Comparison of ENCODE assay signal across 25 cellular contexts in the genomic region with DNA sequence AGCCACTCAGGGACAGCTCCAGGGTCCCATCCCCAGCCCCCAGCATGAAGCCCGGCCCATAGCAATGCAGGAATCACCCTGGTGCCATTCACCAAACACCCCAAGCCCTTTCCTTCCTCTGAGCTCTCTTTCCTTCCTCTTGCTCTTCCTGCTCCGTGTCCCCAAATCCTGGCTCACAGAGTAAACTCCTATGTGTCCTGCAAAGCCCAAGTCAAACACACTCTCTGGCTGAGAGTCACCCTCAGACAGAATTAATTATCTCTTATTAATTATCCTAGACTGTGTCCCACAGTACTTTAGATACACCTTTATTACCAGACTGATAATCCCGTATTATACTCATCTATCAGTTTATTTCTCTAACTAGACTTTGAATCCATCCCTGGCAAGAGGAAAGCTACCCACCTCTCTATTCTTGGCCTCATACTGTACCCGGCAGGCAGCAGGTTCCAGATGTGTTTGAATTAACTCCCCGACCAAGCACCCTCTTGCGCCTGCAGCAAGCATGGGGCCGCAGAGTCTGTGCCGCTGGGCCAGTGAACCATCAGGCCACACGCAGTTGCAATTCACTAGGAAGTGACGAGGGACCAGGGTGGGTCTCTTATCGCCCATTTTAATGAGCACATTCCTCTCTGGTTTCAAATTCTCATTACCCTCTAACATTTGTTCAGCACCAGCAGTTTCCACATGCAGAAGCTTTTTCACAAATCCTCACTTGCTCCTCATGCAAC.
A peak's percentile ranks its signal among the peaks of the same experiment; 100 is the strongest.
DNase-seq lines count a peak whose midpoint lies in the region; ATAC-seq and TF ChIP-seq lines count a peak whose summit lies in the region.
"Had no signal": no experiment of that assay in that cellular context is flagged by ENCODE, and none has a peak within 500 bp of the region (broad histone marks: within the 10 kb centered on the region; RNA-seq: fewer than 3 reads in every experiment).

No MANE protein-coding gene starts in this region.

- WGBS in SK-N-SH (ENCODE audit: low lambda C conversion rate) = 72% methylated on average over 11 of the region's 11 CpGs
- WGBS in right lobe of liver (ENCODE audit: insufficient coverage, low coverage, low lambda C conversion rate, missing lambda C conversion rate) = 82% methylated on average over 11 of the region's 11 CpGs
- WGBS in tibial nerve, 2 donors = 93 to 97% methylated on average over 11 of the region's 11 CpGs

- H3K27me3 ChIP-seq in SK-N-SH (ENCODE audit: insufficient read depth) (0 out of 2 replicates have a peak, but pooled peaks cover 10% of the 10 kb centered on the region), right lobe of liver (no peaks in the 10 kb centered on the region), osteoblast (ENCODE audit: insufficient read depth, low read length) (peaks cover 24% of the 10 kb centered on the region), tibial nerve (no peaks in the 10 kb centered on the region)
- H3K27me3 ChIP-seq: BLaER1, SJSA1 had no signal

- no peaks in the 10 kb centered on the region for H3F3A ChIP-seq in SK-N-SH (replicated peaks; ENCODE audit: insufficient read depth)

- H3K9me2 ChIP-seq in SK-N-SH = no peaks in the 10 kb centered on the region

- no peak for TF ChIP-seq EP300 in SK-N-SH (IDR thresholded peaks at IDR 0.05; ENCODE audit: borderline replicate concordance in 1 of 2, low read depth in 1 of 2, low read length in 1 of 2)
- no peak for TF ChIP-seq EP300 in tibial nerve (IDR thresholded peaks at IDR 0.05)

- H3K4me2 ChIP-seq in SK-N-SH = no peak overlapping the region
- H3K4me2 ChIP-seq in osteoblast (ENCODE audit: insufficient read depth, low read length) = no peak overlapping the region
- H3K4me2 ChIP-seq: BLaER1 had no signal

- intact Hi-C loops in right lobe of liver (cut with DNase I) = no loop called here

- TF ChIP-seq CTCF in SK-N-SH (IDR thresholded peaks at IDR 0.05) (no peak), right lobe of liver (IDR thresholded peaks at IDR 0.05) (no peak), osteoblast (IDR thresholded peaks at IDR 0.05; ENCODE audit: extremely low read depth, low read depth, low read length) (no peak), tibial nerve (IDR thresholded peaks at IDR 0.05) (no peak)

- H3K27me3 Mint-ChIP-seq in activated CD4-positive, alpha-beta T cell treated with anti-CD3 and anti-CD28 coated beads, Interleukin-2, amount 10 ng/mL, durations not matched to agents 7 days and 5 days = no peaks in the 10 kb centered on the region
- H3K27me3 Mint-ChIP-seq: CD4-positive, alpha-beta T cell had no signal

- H3K4me1 Mint-ChIP-seq in activated CD4-positive, alpha-beta T cell treated with anti-CD3 and anti-CD28 coated beads, Interleukin-2, amount 10 ng/mL, durations not matched to agents 7 days and 5 days = peaks cover 14% of the 10 kb centered on the region

- H3K9me3 ChIP-seq in SK-N-SH = no peaks in the 10 kb centered on the region
- no peaks in the 10 kb centered on the region for H3K9me3 ChIP-seq in right lobe of liver
- H3K9me3 ChIP-seq in osteoblast (ENCODE audit: low read depth, low read length) = no peaks in the 10 kb centered on the region
- no peaks in the 10 kb centered on the region for H3K9me3 ChIP-seq in tibial nerve
- H3K9me3 ChIP-seq: BLaER1, Caco-2, SJSA1 had no signal

- H3K36me3 Mint-ChIP-seq in activated CD4-positive, alpha-beta T cell treated with anti-CD3 and anti-CD28 coated beads, Interleukin-2, amount 10 ng/mL, durations not matched to agents 7 days and 5 days (ENCODE audit: low read depth) = no peaks in the 10 kb centered on the region

- H3K79me2 ChIP-seq in SK-N-SH (ENCODE audit: insufficient read depth) (no peaks in the 10 kb centered on the region), osteoblast (ENCODE audit: insufficient read depth, low read length) (no peaks in the 10 kb centered on the region)

- H2AFZ ChIP-seq in SK-N-SH (ENCODE audit: low read depth) (no peak overlapping the region), osteoblast (ENCODE audit: low read length) (no peak overlapping the region)

- no peak for DNase-seq in SK-N-SH
- DNase-seq in right lobe of liver = peak in 1 of 3 donors; percentile 43
- DNase-seq in osteoblast (ENCODE audit: insufficient read length, low spot score, missing footprints) = peak; percentile 72
- DNase-seq in NCI-H82 (lab: John Stamatoyannopoulos, UW) = no peak
- DNase-seq in tibial nerve (ENCODE audit: low spot score in 2 of 2) = no peak
- no peak for DNase-seq in activated CD4-positive, alpha-beta T cell treated with anti-CD3 and anti-CD28 coated beads, Interleukin-2, amount 10 ng/mL, durations not matched to agents 7 days and 5 days
- DNase-seq: ACHN; Caco-2; CD4-positive, alpha-beta T cell; DMS 273 treated with DMSO at 0.1 percent for 48 hours; DMS79 treated with DMSO at 0.1 percent for 48 hours; GOT3; IMR-90; NCI-H1105; NCI-H146; NCI-H2029; NCI-H226; NCI-H774; OCI-M1 had no signal

- no peaks in the 10 kb centered on the region for H3K9me3 Mint-ChIP-seq in activated CD4-positive, alpha-beta T cell treated with anti-CD3 and anti-CD28 coated beads, Interleukin-2, amount 10 ng/mL, durations not matched to agents 7 days and 5 days
- H3K9me3 Mint-ChIP-seq: CD4-positive, alpha-beta T cell had no signal

- POLR2A ChIA-PET in SK-N-SH (lab: Yijun Ruan, JAX) = no interaction called here
- POLR2A ChIA-PET in activated CD4-positive, alpha-beta T cell treated with anti-CD3 and anti-CD28 coated beads, Interleukin-2, amount 10 ng/mL, durations not matched to agents 7 days and 5 days (lab: Charles Lee) = no interaction called here

- no peak overlapping the region for H3K9ac ChIP-seq in SK-N-SH
- H3K9ac ChIP-seq: BLaER1 had no signal

- ATAC-seq in SK-N-SH treated with all-trans-retinoic acid at 6 μM for 48 hours = no peak
- ATAC-seq in right lobe of liver = no peak
- no peak for ATAC-seq in HG03457 (IDR thresholded peaks at IDR 0.05; ENCODE audit: unreplicated experiment)
- ATAC-seq: HCT116 had no signal

- H3K4me3 ChIP-seq in SK-N-SH (ENCODE audit: low read depth in 2 of 2, low read length in 1 of 2) = no peak overlapping the region
- no peak overlapping the region for H3K4me3 ChIP-seq in right lobe of liver
- no peak overlapping the region for H3K4me3 ChIP-seq in osteoblast (ENCODE audit: insufficient read depth, low read length)
- no peak overlapping the region for H3K4me3 ChIP-seq in tibial nerve
- H3K4me3 ChIP-seq: BLaER1, SJSA1 had no signal

- H3K27ac Mint-ChIP-seq in activated CD4-positive, alpha-beta T cell treated with anti-CD3 and anti-CD28 coated beads, Interleukin-2, amount 10 ng/mL, durations not matched to agents 7 days and 5 days = no peak overlapping the region
- H3K27ac Mint-ChIP-seq: CD4-positive, alpha-beta T cell had no signal

- H3K4me1 ChIP-seq in SK-N-SH (ENCODE audit: control insufficient read depth in 1 of 2, insufficient read depth in 2 of 2, low read depth in 1 of 2, low read length in 1 of 2) (peaks cover 0 to 10% of the 10 kb centered on the region in 2 experiments; a peak in 1 of 4 replicates), right lobe of liver (peaks cover 0 to 53% (median 20%) of the 10 kb centered on the region in 4 donors), osteoblast (ENCODE audit: insufficient read depth, low read length) (peaks cover 14% of the 10 kb centered on the region), tibial nerve (peaks cover 0 to 34% (median 7%) of the 10 kb centered on the region in 4 donors)
- H3K4me1 ChIP-seq: BLaER1, Caco-2, SJSA1 had no signal

- no peak overlapping the region for H3K4me3 Mint-ChIP-seq in activated CD4-positive, alpha-beta T cell treated with anti-CD3 and anti-CD28 coated beads, Interleukin-2, amount 10 ng/mL, durations not matched to agents 7 days and 5 days
- H3K4me3 Mint-ChIP-seq: CD4-positive, alpha-beta T cell had no signal

- H4K20me1 ChIP-seq in SK-N-SH (ENCODE audit: insufficient read depth) = no peaks in the 10 kb centered on the region
- H4K20me1 ChIP-seq in osteoblast (ENCODE audit: insufficient read depth, low read length) = no peaks in the 10 kb centered on the region

- CTCF ChIA-PET in SK-N-SH (lab: Yijun Ruan, JAX) = interaction anchor here (2.4 to 33.3 kb wide), 2 partner anchors 6 to 142 kb away, joined by 7 to 325 read pairs; no protein-coding TSS in a partner anchor
- CTCF ChIA-PET in activated CD4-positive, alpha-beta T cell treated with anti-CD3 and anti-CD28 coated beads, Interleukin-2, amount 10 ng/mL, durations not matched to agents 7 days and 5 days (lab: Charles Lee) = interaction anchor here (3.2 kb wide), 1 partner anchor 7 kb away, joined by 20 read pairs; no protein-coding TSS in a partner anchor

- TF ChIP-seq RAD21 in SK-N-SH (IDR thresholded peaks at IDR 0.05; ENCODE audit: low read length) = no peak

- TF ChIP-seq POLR2A in right lobe of liver (IDR thresholded peaks at IDR 0.05) (no peak), tibial nerve (IDR thresholded peaks at IDR 0.05) (no peak)

- H3K36me3 ChIP-seq in SK-N-SH (replicated peaks in 1 of 2; ENCODE audit: control insufficient read depth in 1 of 2, insufficient read depth in 2 of 2, low read length in 1 of 2) (no peaks in the 10 kb centered on the region), right lobe of liver (no peaks in the 10 kb centered on the region), osteoblast (ENCODE audit: insufficient read depth, low read length) (no peaks in the 10 kb centered on the region), tibial nerve (peaks cover 0 to 14% (median 0%) of the 10 kb centered on the region in 3 donors)
- H3K36me3 ChIP-seq: SJSA1 had no signal

- H3K27ac ChIP-seq in SK-N-SH (ENCODE audit: low read depth in 2 of 2, low read length in 1 of 2) (no peak overlapping the region), right lobe of liver (peak overlapping the region; percentile 43 to 98 (median 98)), osteoblast (ENCODE audit: low read depth, low read length) (no peak overlapping the region), tibial nerve (no peak overlapping the region)
- H3K27ac ChIP-seq: 22Rv1, BLaER1, SJSA1 had no signal

TF ChIP-seq in SK-N-SH treated with all-trans-retinoic acid at 6 μM for 48 hours, 23 proteins besides CTCF, POLR2A, EP300 and RAD21:
- TF ChIP-seq TOX (CRISPR knock-in tag; IDR thresholded peaks at IDR 0.05; ENCODE audit: borderline replicate concordance) (no peak), ZFP3 (CRISPR knock-in tag; IDR thresholded peaks at IDR 0.05) (peak; percentile 91), ZFP30 (CRISPR knock-in tag; IDR thresholded peaks at IDR 0.05) (no peak)

TF ChIP-seq in SK-N-SH, 30 proteins besides CTCF, POLR2A, EP300 and RAD21 (continues in another document):
- no peak for TF ChIP-seq RCOR1 (IDR thresholded peaks at IDR 0.05; ENCODE audit: low read length)
- TF ChIP-seq, protein P1, sequence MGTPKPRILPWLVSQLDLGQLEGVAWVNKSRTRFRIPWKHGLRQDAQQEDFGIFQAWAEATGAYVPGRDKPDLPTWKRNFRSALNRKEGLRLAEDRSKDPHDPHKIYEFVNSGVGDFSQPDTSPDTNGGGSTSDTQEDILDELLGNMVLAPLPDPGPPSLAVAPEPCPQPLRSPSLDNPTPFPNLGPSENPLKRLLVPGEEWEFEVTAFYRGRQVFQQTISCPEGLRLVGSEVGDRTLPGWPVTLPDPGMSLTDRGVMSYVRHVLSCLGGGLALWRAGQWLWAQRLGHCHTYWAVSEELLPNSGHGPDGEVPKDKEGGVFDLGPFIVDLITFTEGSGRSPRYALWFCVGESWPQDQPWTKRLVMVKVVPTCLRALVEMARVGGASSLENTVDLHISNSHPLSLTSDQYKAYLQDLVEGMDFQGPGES (IDR thresholded peaks at IDR 0.05; ENCODE audit: low read depth, low read length) = no peak

Comparison
In these comparisons a context has a peak if more than half of its experiments do, and no peak if none do; other contexts are left out.
1. H3K27ac ChIP-seq: peak in right lobe of liver (3 of 3); none in SK-N-SH (0 of 2), osteoblast (single experiment) and tibial nerve (0 of 4).